Comparison of ENCODE assay signal across 26 cellular contexts in genomic region chrX:129617420-129617819, GRCh38. TPM values are rescaled to one million over a fixed set of nuclear protein-coding genes. Genes with fewer than 3 reads are reported as not detected.
"Had no signal": no experiment of that assay in that cellular context is flagged by ENCODE, and none has a peak within 500 bp of the region (broad histone marks: within the 10 kb centered on the region; RNA-seq: fewer than 3 reads in every experiment).

No MANE protein-coding gene starts in this region.

- H3K4me1 ChIP-seq: neural progenitor cell, parathyroid adenoma, psoas muscle, stomach, thyroid gland, tibial nerve, upper lobe of left lung, vagina had no signal

- H3K4me2 ChIP-seq: neural progenitor cell had no signal

- H3K4me3 ChIP-seq: neural progenitor cell, ovary, psoas muscle, skin epidermis, stomach, thoracic aorta, thyroid gland, tibial nerve, upper lobe of left lung, vagina had no signal

- H3K9ac ChIP-seq: neural progenitor cell, parathyroid adenoma had no signal

- H2AFZ ChIP-seq: neural progenitor cell, parathyroid adenoma had no signal

- H3K27ac ChIP-seq: neural progenitor cell, ovary, parathyroid adenoma, psoas muscle, skin epidermis, stomach, thoracic aorta, thyroid gland, tibial nerve, upper lobe of left lung, vagina had no signal

- ATAC-seq: naive thymus-derived CD4-positive, alpha-beta T cell; natural killer cell; psoas muscle; right cardiac atrium; sciatic nerve; stimulated activated effector memory CD8-positive, alpha-beta T cell treated with anti-CD3 and anti-CD28 coated beads, Interleukin-12 subunit alpha, Interleukin-12 subunit beta, amount 100 ng/mL, for 72 hours; stimulated activated naive B cell treated with anti-CD40 and anti-IgM and Interleukin-4, amounts not matched to agents 10 μg/mL and 1 μg/mL and 100 μg/mL, for 72 hours had no signal

- H3K27me3 ChIP-seq: neural progenitor cell, ovary, stomach, thyroid gland, upper lobe of left lung, vagina had no signal

- DNase-seq: naive thymus-derived CD4-positive, alpha-beta T cell; natural killer cell; occipital lobe; ovary; posterior cingulate gyrus; psoas muscle; right cardiac atrium; stimulated activated CD4-positive, alpha-beta T cell treated with anti-CD3 and anti-CD28 coated beads, Interleukin-15, amount 100 ng/mL, for 24 hours; stimulated activated CD4-positive, alpha-beta T cell treated with anti-CD3 and anti-CD28 coated beads, Interleukin-2, amount 100 ng/mL, for 24 hours; stimulated activated CD4-positive, alpha-beta T cell treated with anti-CD3 and anti-CD28 coated beads, Interleukin-2, amount 100 ng/mL, for 48 hours; stimulated activated CD4-positive, alpha-beta T cell treated with anti-CD3 and anti-CD28 coated beads, Interleukin-4, amount 100 ng/mL, for 24 hours; stimulated activated naive B cell treated with anti-CD40 and anti-IgM and Interleukin-4, amounts not matched to agents 10 μg/mL and 1 μg/mL and 100 μg/mL, for 72 hours; stimulated activated naive CD4-positive, alpha-beta T cell treated with Interleukin-2 at 50 U/mL for 16 hours; stomach; thyroid gland; trophoblast cell; upper lobe of left lung had no signal

- FAIRE-seq: urothelium cell line had no signal

- H3K9me3 ChIP-seq: ovary, psoas muscle, stomach, thoracic aorta, thyroid gland, tibial nerve, upper lobe of left lung, vagina had no signal

- H3K79me2 ChIP-seq: parathyroid adenoma had no signal

- H3K36me3 ChIP-seq: neural progenitor cell, ovary, stomach, thoracic aorta, thyroid gland, tibial nerve, upper lobe of left lung, vagina had no signal

RNA-seq across cellular contexts. Expression of gene APLN, which starts 37.3 kb away (rescaled TPM):
- total RNA-seq: vagina had no signal
- polyA plus RNA-seq: naive thymus-derived CD4-positive, alpha-beta T cell had no signal
